ENCODE assay signal across 8 cellular contexts in the genomic region with DNA sequence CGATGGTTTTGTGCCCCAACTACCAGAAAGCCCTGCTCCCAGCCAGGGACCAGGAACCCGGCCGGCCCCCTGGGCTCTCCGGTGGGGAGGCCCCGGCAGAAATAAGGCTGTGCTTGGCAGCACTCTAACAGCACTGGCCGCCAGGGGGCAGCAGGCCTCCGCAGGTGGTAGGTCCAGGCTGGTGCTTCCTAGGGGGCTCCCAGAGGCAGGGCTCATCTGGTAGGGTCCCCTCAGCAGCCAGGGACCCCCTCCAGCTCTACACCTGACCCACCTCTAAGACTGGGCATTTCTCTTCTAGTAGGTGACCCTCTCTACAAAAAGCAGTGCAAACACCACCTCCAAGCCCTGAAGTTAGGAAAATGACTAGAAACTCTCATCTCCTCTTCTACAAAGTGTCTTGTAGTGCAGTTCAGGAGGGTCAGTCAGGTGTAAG.
DNase-seq lines count a peak whose midpoint lies in the region; ATAC-seq and TF ChIP-seq lines count a peak whose summit lies in the region.

No MANE protein-coding gene starts in this region.

- no peaks in the 10 kb centered on the region for H3K27me3 Mint-ChIP-seq in T-cell

- peak; percentile 98 for TF ChIP-seq CTCF in LNCAP (IDR thresholded peaks at IDR 0.05)
- TF ChIP-seq CTCF in gastrocnemius medialis (IDR thresholded peaks at IDR 0.05 in 4 of 5, conservative IDR thresholded peaks at IDR 0.05 in 1 of 5), result peak; percentile 90 to 98 (median 98)

- peaks cover 60 to 69% (median 69%) of the 10 kb centered on the region in 3 donors for H3K4me1 Mint-ChIP-seq in T-cell

- H3K9ac ChIP-seq in adipocyte (ENCODE audit: low read length), result no peak overlapping the region

- H3K4me1 ChIP-seq in adipocyte (ENCODE audit: control insufficient read depth, insufficient read depth, low read length) (peaks cover 38% of the 10 kb centered on the region), gastrocnemius medialis (peaks cover 33 to 41% of the 10 kb centered on the region in 2 donors)

- peak overlapping the region in 1 of 3 donors; percentile 92 for H3K4me3 Mint-ChIP-seq in T-cell

- no peaks in the 10 kb centered on the region for H3K9me3 Mint-ChIP-seq in T-cell

- in situ Hi-C loops in gastrocnemius medialis (cut with MboI; ENCODE audit: low sequenced_read_pairs in 4 of 4), result loop anchor here (5.0 to 25.0 kb wide), 3 partner anchors 193 to 803 kb away; no protein-coding TSS in a partner anchor

- ATAC-seq in GM21723 (IDR thresholded peaks at IDR 0.05; ENCODE audit: unreplicated experiment), result peak; percentile 79
- peak; percentile 67 to 78 (median 70) for ATAC-seq in T-cell (replicated peaks in 1 of 4)
- ATAC-seq in left ventricle myocardium superior, result peak; percentile 79
- ATAC-seq in gastrocnemius medialis, result peak; percentile 64 to 75

- DNase-seq in EL, result peak; percentile 61
- peak; percentile 53 to 86 (median 76) for DNase-seq in T-cell
- peak; percentile 86 for DNase-seq in adipocyte (ENCODE audit: low read depth)
- peak; percentile 93 for DNase-seq in left ventricle myocardium superior
- peak; percentile 56 to 75 for DNase-seq in gastrocnemius medialis
- DNase-seq in kidney glomerular epithelial cell (lab: John Stamatoyannopoulos, UW), result no peak

- POLR2A ChIA-PET in T-cell (lab: Charles Lee), result interaction anchor here in 1 of 2 donors (0.6 to 0.8 kb wide), 2 partner anchors 20 to 93 kb away, joined by 3 read pairs; no protein-coding TSS in a partner anchor

- CTCF ChIA-PET in T-cell (lab: Charles Lee), result interaction anchor here (0.9 to 4.2 kb wide), 7 partner anchors 53 to 194 kb away, joined by 3 to 26 read pairs (median 5); no protein-coding TSS in a partner anchor

- H3K27me3 ChIP-seq in adipocyte (replicated peaks; ENCODE audit: control insufficient read depth, insufficient read depth, low read length) (no peaks in the 10 kb centered on the region), gastrocnemius medialis (no peaks in the 10 kb centered on the region)

- H3K36me3 ChIP-seq in adipocyte (ENCODE audit: control insufficient read depth, insufficient read depth, low read length, severe bottlenecking) (no peaks in the 10 kb centered on the region), gastrocnemius medialis (no peaks in the 10 kb centered on the region)

- peak overlapping the region; percentile 46 to 71 (median 66) for H3K27ac ChIP-seq in gastrocnemius medialis

- peaks cover 57% of the 10 kb centered on the region for H3K36me3 Mint-ChIP-seq in T-cell

- TF ChIP-seq POLR2A in gastrocnemius medialis (IDR thresholded peaks at IDR 0.05), result no peak

- intact Hi-C loops in left ventricle myocardium superior (cut with micrococcal nuclease), result loop anchor here (5.0 kb wide), 1 partner anchor 193 kb away; no protein-coding TSS in a partner anchor
- intact Hi-C loops in gastrocnemius medialis (cut with DNase I; ENCODE audit: low total_unique reads), result loop anchor here (1.0 to 2.0 kb wide), 3 partner anchors 53 to 194 kb away; no protein-coding TSS in a partner anchor

- H3K4me3 ChIP-seq in adipocyte (ENCODE audit: low read length) (no peak overlapping the region), gastrocnemius medialis (no peak overlapping the region)

- H3K9me3 ChIP-seq in adipocyte (ENCODE audit: control insufficient read depth, low read length) (no peaks in the 10 kb centered on the region), gastrocnemius medialis (no peaks in the 10 kb centered on the region)

- peak overlapping the region; percentile 76 to 88 for H3K27ac Mint-ChIP-seq in T-cell
